8 cellular contexts compared by ENCODE assay signal in the genomic region with DNA sequence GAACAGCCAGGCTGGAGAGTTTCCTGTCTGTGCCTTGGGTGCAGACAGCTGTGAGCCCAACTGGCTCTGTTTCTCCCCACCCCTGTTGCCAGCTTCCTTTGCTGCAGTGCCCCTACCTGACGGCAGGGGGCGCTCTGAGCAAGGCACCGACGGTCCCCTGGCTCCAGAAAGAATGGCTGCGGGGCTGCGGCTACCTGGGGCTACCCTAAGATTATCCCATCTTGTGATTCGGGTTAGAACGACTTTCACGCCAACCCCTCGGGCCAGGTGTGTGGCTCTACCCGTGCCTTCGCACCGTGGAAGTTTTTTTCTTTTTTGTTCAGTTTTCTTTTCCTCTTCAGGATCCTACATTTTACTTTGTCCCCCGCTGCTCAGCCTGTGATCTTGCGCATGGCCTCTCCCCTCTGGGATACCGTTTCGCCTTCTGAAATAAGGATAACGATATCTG. TPM values are rescaled to one million over a fixed set of nuclear protein-coding genes. Genes with fewer than 3 reads are reported as not detected.
A peak's percentile ranks its signal among the peaks of the same experiment; 100 is the strongest.
DNase-seq lines count a peak whose midpoint lies in the region; ATAC-seq and TF ChIP-seq lines count a peak whose summit lies in the region.

No MANE protein-coding gene starts in this region.

- no peak for ATAC-seq in GM18861 (IDR thresholded peaks at IDR 0.05; ENCODE audit: unreplicated experiment)
- ATAC-seq in HG03442 (IDR thresholded peaks at IDR 0.05; ENCODE audit: unreplicated experiment) = no peak

- TF ChIP-seq CTCF in GM12801 (IDR thresholded peaks at IDR 0.05; ENCODE audit: extremely low read depth, insufficient read length) = peak; percentile 77
- TF ChIP-seq CTCF in ascending aorta (IDR thresholded peaks at IDR 0.05) = peak; percentile 75 to 97 (median 96)
- peak; percentile 85 to 99 (median 96) for TF ChIP-seq CTCF in spleen (IDR thresholded peaks at IDR 0.05 in 8 of 11, conservative IDR thresholded peaks at IDR 0.05 in 3 of 11)

- peaks cover 20 to 35% of the 10 kb centered on the region in 2 donors for H3K36me3 ChIP-seq in ascending aorta
- H3K36me3 ChIP-seq in spleen = peaks cover 0 to 12% (median 0%) of the 10 kb centered on the region in 6 donors

- H3K27ac ChIP-seq in ascending aorta = no peak overlapping the region
- H3K27ac ChIP-seq in spleen = no peak overlapping the region

- intact Hi-C loops in ascending aorta (cut with DNase I) = loop anchor here (2.0 kb wide), 1 partner anchor 236 kb away; no protein-coding TSS in a partner anchor
- intact Hi-C loops in spleen (cut with DNase I; ENCODE audit: low total_unique reads) = loop anchor here (2.0 kb wide), 1 partner anchor 236 kb away; no protein-coding TSS in a partner anchor

- no peaks in the 10 kb centered on the region for H3K4me1 ChIP-seq in ascending aorta
- peaks cover 0 to 14% (median 9%) of the 10 kb centered on the region in 6 donors for H3K4me1 ChIP-seq in spleen

- H3K4me3 ChIP-seq in ascending aorta (no peak overlapping the region), spleen (no peak overlapping the region)

- TF ChIP-seq POLR2A in spleen (IDR thresholded peaks at IDR 0.05) = no peak

- no peaks in the 10 kb centered on the region for H3K9me3 ChIP-seq in ascending aorta
- H3K9me3 ChIP-seq in spleen = no peaks in the 10 kb centered on the region

- DNase-seq in NCI-H1105 treated with DMSO at 0.1 percent for 48 hours (lab: John Stamatoyannopoulos, UW) = peak; percentile 42
- peak; percentile 76 for DNase-seq in T-helper 9 cell
- peak; percentile 16 to 79 for DNase-seq in ascending aorta (ENCODE audit: low spot score in 2 of 2)
- peak; percentile 25 to 46 for DNase-seq in hippocampal formation (lab: John Stamatoyannopoulos, UW)
- DNase-seq in spleen = peak; percentile 93

- H3K27me3 ChIP-seq in ascending aorta (no peaks in the 10 kb centered on the region), spleen (replicated peaks in 1 of 7) (no peaks in the 10 kb centered on the region)

- WGBS in spleen, 5 donors = 25 to 30% (median 28%) methylated on average over 18 of the region's 18 CpGs

RNA-seq across cellular contexts. Expression of a gene that starts 33.4 kb away (rescaled TPM):
- total RNA-seq in ascending aorta (51.4 TPM), spleen (10 to 100 TPM; 18.2 to 30.0 (median 21.9) TPM)
- polyA plus RNA-seq in spleen = 10 to 100 TPM; 13.3 to 19.7 (median 18.2) TPM

RNA-seq across cellular contexts. Expression of a gene that starts 48.4 kb away (rescaled TPM):
- total RNA-seq in ascending aorta (16.7 TPM), spleen (10 to 100 TPM in 5 of 7 donors, 1 to 10 TPM in 2; 8.7 to 18.6 (median 16.2) TPM)
- 1 to 10 TPM; 1.5 to 2.6 (median 1.5) TPM for polyA plus RNA-seq in spleen

Comparison
In these comparisons a context has a peak if more than half of its experiments do, and no peak if none do; other contexts are left out.
1. DNase-seq: peak in every context shown above with its lines; median percentile 93 in spleen; 76 in T-helper 9 cell; 48 in ascending aorta; 42 in NCI-H1105 treated with DMSO at 0.1 percent for 48 hours; 36 in hippocampal formation.